In genomic region chr11:14906614-14907392, GRCh38 we compare ENCODE assay signal across 13 cellular contexts. TPM values are rescaled to one million over a fixed set of nuclear protein-coding genes. Genes with fewer than 3 reads are reported as not detected.
DNase-seq lines count a peak whose midpoint lies in the region; ATAC-seq and TF ChIP-seq lines count a peak whose summit lies in the region.
"Had no signal": no experiment of that assay in that cellular context is flagged by ENCODE, and none has a peak within 500 bp of the region (broad histone marks: within the 10 kb centered on the region; RNA-seq: fewer than 3 reads in every experiment).

No MANE protein-coding gene starts in this region.

- H3K27ac Mint-ChIP-seq in activated CD4-positive, alpha-beta T cell treated with anti-CD3 and anti-CD28 coated beads, Interleukin-2, amount 10 ng/mL, durations not matched to agents 24 days and 14 days = peak overlapping the region; percentile 41
- H3K27ac Mint-ChIP-seq in CD8-positive, alpha-beta memory T cell = peak overlapping the region; percentile 29 to 98 (median 72)
- H3K27ac Mint-ChIP-seq in T-cell (peak overlapping the region; percentile 71 to 90), immature natural killer cell (peak overlapping the region in 5 of 6 donors; percentile 30 to 94 (median 65))
- H3K27ac Mint-ChIP-seq: endodermal cell, neural progenitor cell had no signal

- peak overlapping the region; percentile 96 for H3K4me3 Mint-ChIP-seq in activated CD4-positive, alpha-beta T cell treated with anti-CD3 and anti-CD28 coated beads, Interleukin-2, amount 10 ng/mL, durations not matched to agents 24 days and 14 days
- H3K4me3 Mint-ChIP-seq in CD8-positive, alpha-beta memory T cell = peak overlapping the region; percentile 38 to 92 (median 65)
- peak overlapping the region; percentile 35 to 92 (median 56) for H3K4me3 Mint-ChIP-seq in T-cell
- peak overlapping the region; percentile 5 to 96 (median 42) for H3K4me3 Mint-ChIP-seq in immature natural killer cell
- H3K4me3 Mint-ChIP-seq: neural progenitor cell had no signal

- peaks cover 53% of the 10 kb centered on the region for H3K4me1 Mint-ChIP-seq in activated CD4-positive, alpha-beta T cell treated with anti-CD3 and anti-CD28 coated beads, Interleukin-2, amount 10 ng/mL, durations not matched to agents 24 days and 14 days
- peaks cover 29 to 51% (median 42%) of the 10 kb centered on the region in 3 donors for H3K4me1 Mint-ChIP-seq in CD8-positive, alpha-beta memory T cell
- H3K4me1 Mint-ChIP-seq in T-cell = peaks cover 40 to 46% (median 46%) of the 10 kb centered on the region in 3 donors
- peaks cover 30 to 38% of the 10 kb centered on the region in 2 donors for H3K4me1 Mint-ChIP-seq in immature natural killer cell

- ATAC-seq in T-cell (replicated peaks in 1 of 4) = no peak
- ATAC-seq in foreskin keratinocyte = no peak
- no peak for ATAC-seq in HG03520 (IDR thresholded peaks at IDR 0.05; ENCODE audit: unreplicated experiment)

- no peak overlapping the region for H3K4me3 ChIP-seq in CD8-positive, alpha-beta memory T cell (ENCODE audit: low read length)
- H3K4me3 ChIP-seq: lung, MG63 had no signal

- no peaks in the 10 kb centered on the region for H3K27me3 Mint-ChIP-seq in activated CD4-positive, alpha-beta T cell treated with anti-CD3 and anti-CD28 coated beads, Interleukin-2, amount 10 ng/mL, durations not matched to agents 24 days and 14 days
- peaks cover 0 to 4% of the 10 kb centered on the region in 2 donors for H3K27me3 Mint-ChIP-seq in CD8-positive, alpha-beta memory T cell
- no peaks in the 10 kb centered on the region for H3K27me3 Mint-ChIP-seq in T-cell
- peaks cover 7 to 18% (median 8%) of the 10 kb centered on the region in 3 donors for H3K27me3 Mint-ChIP-seq in immature natural killer cell (ENCODE audit: low read depth in 3 of 3)

- no peaks in the 10 kb centered on the region for H3K36me3 Mint-ChIP-seq in activated CD4-positive, alpha-beta T cell treated with anti-CD3 and anti-CD28 coated beads, Interleukin-2, amount 10 ng/mL, durations not matched to agents 24 days and 14 days (ENCODE audit: low read depth)
- H3K36me3 Mint-ChIP-seq in CD8-positive, alpha-beta memory T cell = peaks cover 0 to 4% (median 0%) of the 10 kb centered on the region in 3 donors
- H3K36me3 Mint-ChIP-seq in T-cell (no peaks in the 10 kb centered on the region), immature natural killer cell (peaks cover 0 to 1% (median 0%) of the 10 kb centered on the region in 3 donors)
- H3K36me3 Mint-ChIP-seq: neural progenitor cell had no signal

- no peak overlapping the region for H3K27ac ChIP-seq in CD8-positive, alpha-beta memory T cell (ENCODE audit: low read depth, low read length)
- H3K27ac ChIP-seq in foreskin keratinocyte = no peak overlapping the region
- H3K27ac ChIP-seq: neural progenitor cell had no signal

- CTCF ChIA-PET in CD8-positive, alpha-beta memory T cell (lab: Charles Lee) = interaction anchor here (0.8 to 5.5 kb wide), 47 partner anchors 8 to 654 kb away, joined by 3 to 90 read pairs (median 6); partner anchors contain the start of genes CALCB, COPB1, CYP2R1 and PSMA1
- CTCF ChIA-PET in T-cell (lab: Charles Lee) = interaction anchor here (0.5 to 4.5 kb wide), 35 partner anchors 9 to 1220 kb away, joined by 3 to 88 read pairs (median 5); partner anchors contain the start of genes CALCB (in 2 of the 2) and CYP2R1 (in 2 of the 2)

- intact Hi-C loops in activated CD4-positive, alpha-beta T cell treated with anti-CD3 and anti-CD28 coated beads, Interleukin-2, amount 10 ng/mL, durations not matched to agents 24 days and 14 days (cut with micrococcal nuclease) = loop anchor here (1.0 to 5.0 kb wide), 3 partner anchors 65 to 370 kb away; partner anchors contain the start of gene CALCA

- TF ChIP-seq CTCF in foreskin keratinocyte (conservative IDR thresholded peaks at IDR 0.05) = no peak

- H3K36me3 ChIP-seq in CD8-positive, alpha-beta memory T cell (ENCODE audit: insufficient read depth, low read length) = no peaks in the 10 kb centered on the region
- H3K36me3 ChIP-seq: MG63, neural progenitor cell, Peyer's patch had no signal

- H3K9me3 ChIP-seq in CD8-positive, alpha-beta memory T cell (ENCODE audit: low read length) = no peaks in the 10 kb centered on the region
- H3K9me3 ChIP-seq: MG63, Peyer's patch had no signal

- H3K9me3 Mint-ChIP-seq in activated CD4-positive, alpha-beta T cell treated with anti-CD3 and anti-CD28 coated beads, Interleukin-2, amount 10 ng/mL, durations not matched to agents 24 days and 14 days = no peaks in the 10 kb centered on the region
- H3K9me3 Mint-ChIP-seq in CD8-positive, alpha-beta memory T cell = no peaks in the 10 kb centered on the region
- H3K9me3 Mint-ChIP-seq in T-cell (no peaks in the 10 kb centered on the region), immature natural killer cell (no peaks in the 10 kb centered on the region)
- H3K9me3 Mint-ChIP-seq: endodermal cell had no signal

- POLR2A ChIA-PET in CD8-positive, alpha-beta memory T cell (lab: Charles Lee) = interaction anchor here (0.8 to 1.2 kb wide), 2 partner anchors 15 to 84 kb away, joined by 3 to 10 read pairs; partner anchors contain the start of gene CYP2R1
- POLR2A ChIA-PET in T-cell (lab: Charles Lee) = no interaction called here

- peak; percentile 62 for DNase-seq in activated CD4-positive, alpha-beta T cell treated with anti-CD3 and anti-CD28 coated beads, Interleukin-2, amount 10 ng/mL, durations not matched to agents 24 days and 14 days
- DNase-seq in activated CD4-positive, alpha-beta T cell treated with anti-CD3 and anti-CD28 coated beads for 48 hours = no peak
- DNase-seq in CD8-positive, alpha-beta memory T cell = no peak
- no peak for DNase-seq in T-cell
- DNase-seq in immature natural killer cell = no peak
- DNase-seq in SW 1271 (lab: John Stamatoyannopoulos, UW) = no peak
- DNase-seq in foreskin keratinocyte = no peak
- DNase-seq: MG63 had no signal

- H3K4me1 ChIP-seq in CD8-positive, alpha-beta memory T cell (ENCODE audit: insufficient read depth, low read length) = peaks cover 16% of the 10 kb centered on the region
- H3K4me1 ChIP-seq in foreskin keratinocyte = no peaks in the 10 kb centered on the region
- H3K4me1 ChIP-seq: neural progenitor cell had no signal

- H3K27me3 ChIP-seq in CD8-positive, alpha-beta memory T cell (ENCODE audit: insufficient read depth, low read length, poor library complexity, severe bottlenecking) = no peaks in the 10 kb centered on the region
- H3K27me3 ChIP-seq in foreskin keratinocyte = peaks cover 14% of the 10 kb centered on the region
- H3K27me3 ChIP-seq: MG63, neural progenitor cell, Peyer's patch had no signal

RNA-seq across cellular contexts. Expression of gene CYP2R1, which starts 14.8 kb away (rescaled TPM):
- 13.1 and 13.7 TPM in 2 replicates for total RNA-seq in activated CD4-positive, alpha-beta T cell treated with anti-CD3 and anti-CD28 coated beads, Interleukin-2, amount 10 ng/mL, durations not matched to agents 24 days and 14 days
- 1 to 10 TPM; 5.6 to 5.9 TPM for total RNA-seq in CD8-positive, alpha-beta memory T cell
- 16.5 TPM for polyA plus RNA-seq in CD8-positive, alpha-beta memory T cell
- total RNA-seq in T-cell = 10 to 100 TPM; 17.9 to 23.3 (median 19.1) TPM
- polyA plus RNA-seq in immature natural killer cell = 10 to 100 TPM; 15.8 to 21.8 (median 16.2) TPM
- 10.6 and 12.3 TPM in 2 replicates for total RNA-seq in foreskin keratinocyte
- polyA plus RNA-seq in foreskin keratinocyte = 10.6 and 11.1 TPM in 2 replicates

Comparison
In these comparisons a context has a peak if more than half of its experiments do, and no peak if none do; other contexts are left out.
1. H3K4me3 Mint-ChIP-seq: peak in every context shown above with its lines; median percentile 96 in activated CD4-positive, alpha-beta T cell treated with anti-CD3 and anti-CD28 coated beads, Interleukin-2, amount 10 ng/mL, durations not matched to agents 24 days and 14 days; 65 in CD8-positive, alpha-beta memory T cell; 56 in T-cell; 42 in immature natural killer cell.